In genomic region chr6:111858347-111858746, GRCh38 we compare ENCODE assay signal across 13 cellular contexts. TPM values are rescaled to one million over a fixed set of nuclear protein-coding genes. Genes with fewer than 3 reads are reported as not detected.
DNase-seq lines count a peak whose midpoint lies in the region; ATAC-seq and TF ChIP-seq lines count a peak whose summit lies in the region.
"Had no signal": no experiment of that assay in that cellular context is flagged by ENCODE, and none has a peak within 500 bp of the region (broad histone marks: within the 10 kb centered on the region; RNA-seq: fewer than 3 reads in every experiment).

No MANE protein-coding gene starts in this region.

- H3K27ac ChIP-seq in CD8-positive, alpha-beta memory T cell (ENCODE audit: low read depth, low read length) = no peak overlapping the region
- H3K27ac ChIP-seq in neuronal stem cell (replicated peaks; ENCODE audit: low read length) = peak overlapping the region; percentile 75
- H3K27ac ChIP-seq in coronary artery = no peak overlapping the region
- H3K27ac ChIP-seq: VCaP had no signal

- no peak overlapping the region for H2AK5ac ChIP-seq in neuronal stem cell (ENCODE audit: low read depth, low read length)

- ATAC-seq in T-helper 17 cell (peak; percentile 4), GM18873 (IDR thresholded peaks at IDR 0.05; ENCODE audit: low FRiP score, unreplicated experiment) (no peak)
- ATAC-seq in effector memory CD8-positive, alpha-beta T cell (replicated peaks) = no peak
- ATAC-seq: HCT116 had no signal

- peak overlapping the region in 7 of 8 donors; percentile 53 to 90 (median 76) for H3K27ac Mint-ChIP-seq in CD8-positive, alpha-beta memory T cell
- peak overlapping the region; percentile 88 for H3K27ac Mint-ChIP-seq in T-helper 17 cell
- H3K27ac Mint-ChIP-seq in effector memory CD8-positive, alpha-beta T cell = peak overlapping the region; percentile 70 to 80

- H2BK5ac ChIP-seq in neuronal stem cell (ENCODE audit: low read length) = peak overlapping the region; percentile 4

- H3K4me1 ChIP-seq in CD8-positive, alpha-beta memory T cell (ENCODE audit: insufficient read depth, low read length) = peaks cover 94% of the 10 kb centered on the region
- H3K4me1 ChIP-seq in neuronal stem cell (ENCODE audit: control insufficient read depth in 2 of 2, insufficient read depth in 1 of 2, low read depth in 1 of 2, low read length in 2 of 2) = peaks cover 22 to 43% of the 10 kb centered on the region in 2 donors

- H3K4me3 ChIP-seq in CD8-positive, alpha-beta memory T cell (ENCODE audit: low read length) = no peak overlapping the region
- H3K4me3 ChIP-seq in neuronal stem cell (ENCODE audit: low read length in 2 of 2) (no peak overlapping the region), coronary artery (no peak overlapping the region)

- H4K8ac ChIP-seq in neuronal stem cell (ENCODE audit: low read depth, low read length) = no peak overlapping the region

- no peak overlapping the region for H3K23ac ChIP-seq in neuronal stem cell (ENCODE audit: low read depth, low read length, poor library complexity)

- POLR2A ChIA-PET in CD8-positive, alpha-beta memory T cell (lab: Charles Lee) = interaction anchor here (0.7 to 1.3 kb wide), 2 partner anchors 10 to 14 kb away, joined by 3 read pairs; no protein-coding TSS in a partner anchor

- peaks cover 92 to 100% (median 100%) of the 10 kb centered on the region in 3 donors for H3K4me1 Mint-ChIP-seq in CD8-positive, alpha-beta memory T cell
- peaks cover 81% of the 10 kb centered on the region for H3K4me1 Mint-ChIP-seq in T-helper 17 cell
- peaks cover 75 to 84% of the 10 kb centered on the region in 2 donors for H3K4me1 Mint-ChIP-seq in effector memory CD8-positive, alpha-beta T cell (ENCODE audit: low read depth in 2 of 2)

- CTCF ChIA-PET in CD8-positive, alpha-beta memory T cell (lab: Charles Lee) = interaction anchor here (1.4 kb wide), 1 partner anchor 99 kb away, joined by 3 read pairs; no protein-coding TSS in a partner anchor

- no peak overlapping the region for H2BK12ac ChIP-seq in neuronal stem cell (ENCODE audit: low read length)

- H3K4ac ChIP-seq in neuronal stem cell (ENCODE audit: low read length) = no peak overlapping the region

- no peak overlapping the region for H3K4me2 ChIP-seq in neuronal stem cell (ENCODE audit: insufficient read depth, low read length, poor library complexity, severe bottlenecking)
- H3K4me2 ChIP-seq: SK-N-SH had no signal

- H3K4me3 Mint-ChIP-seq in CD8-positive, alpha-beta memory T cell = peak overlapping the region in 6 of 7 donors; percentile 33 to 67 (median 46)
- H3K4me3 Mint-ChIP-seq in T-helper 17 cell = peak overlapping the region; percentile 66
- H3K4me3 Mint-ChIP-seq in effector memory CD8-positive, alpha-beta T cell = peak overlapping the region; percentile 64 to 68

- no peak overlapping the region for H3K18ac ChIP-seq in neuronal stem cell (ENCODE audit: low read length)

- no peak overlapping the region for H2BK120ac ChIP-seq in neuronal stem cell (ENCODE audit: low read depth, low read length)

- H3K79me1 ChIP-seq in neuronal stem cell (ENCODE audit: low read depth, low read length) = no peaks in the 10 kb centered on the region

- H3K27me3 ChIP-seq in CD8-positive, alpha-beta memory T cell (ENCODE audit: insufficient read depth, low read length, poor library complexity, severe bottlenecking) = no peaks in the 10 kb centered on the region
- no peaks in the 10 kb centered on the region for H3K27me3 ChIP-seq in neuronal stem cell (ENCODE audit: control insufficient read depth in 3 of 3, insufficient read depth in 3 of 3, low read depth in 1 of 3, low read length in 3 of 3)

- H3K9ac ChIP-seq in neuronal stem cell (ENCODE audit: low read depth, low read length, poor library complexity) = no peak overlapping the region
- H3K9ac ChIP-seq: SK-N-SH had no signal

- no CpG with 5 or more reads among the region's 3 CpGs for WGBS in neuronal stem cell (ENCODE audit: extremely low coverage in 2 of 2, insufficient read length in 2 of 2, insufficient replicate concordance in 1 of 2), 2 donors

- no peaks in the 10 kb centered on the region for H3K36me3 ChIP-seq in CD8-positive, alpha-beta memory T cell (ENCODE audit: insufficient read depth, low read length)
- peaks cover 0 to 51% of the 10 kb centered on the region in 2 donors for H3K36me3 ChIP-seq in neuronal stem cell (replicated peaks in 1 of 2; ENCODE audit: control insufficient read depth in 2 of 2, insufficient read depth in 2 of 2, low read length in 2 of 2)

- H3K9me3 ChIP-seq in CD8-positive, alpha-beta memory T cell (ENCODE audit: low read length) = no peaks in the 10 kb centered on the region
- H3K9me3 ChIP-seq in T-helper 17 cell (ENCODE audit: control insufficient read depth, low read length, poor library complexity, severe bottlenecking) (no peaks in the 10 kb centered on the region), neuronal stem cell (replicated peaks in 1 of 2; ENCODE audit: control insufficient read depth in 2 of 2, insufficient read depth in 1 of 2, low read depth in 1 of 2, low read length in 2 of 2) (peaks cover 0 to 3% of the 10 kb centered on the region in 2 donors)
- H3K9me3 ChIP-seq: SK-N-SH had no signal

- no peak overlapping the region for H2AFZ ChIP-seq in neuronal stem cell (ENCODE audit: low read length)

- no peak overlapping the region for H3K14ac ChIP-seq in neuronal stem cell (ENCODE audit: low read length)

- peaks cover 0 to 35% (median 4%) of the 10 kb centered on the region in 3 donors for H3K36me3 Mint-ChIP-seq in CD8-positive, alpha-beta memory T cell
- H3K36me3 Mint-ChIP-seq in T-helper 17 cell (ENCODE audit: low read depth) = peaks cover 5% of the 10 kb centered on the region
- peaks cover 41% of the 10 kb centered on the region for H3K36me3 Mint-ChIP-seq in effector memory CD8-positive, alpha-beta T cell (ENCODE audit: insufficient read depth)

- no peaks in the 10 kb centered on the region for H3K9me3 Mint-ChIP-seq in CD8-positive, alpha-beta memory T cell
- H3K9me3 Mint-ChIP-seq in effector memory CD8-positive, alpha-beta T cell = no peaks in the 10 kb centered on the region

- H4K91ac ChIP-seq in neuronal stem cell (ENCODE audit: low read depth, low read length, poor library complexity) = no peak overlapping the region

- DNase-seq in CD8-positive, alpha-beta memory T cell = no peak
- DNase-seq in T-helper 17 cell (no peak), neuronal stem cell (ENCODE audit: low spot score) (no peak), NCI-H510A (lab: John Stamatoyannopoulos, UW) (no peak), coronary artery (ENCODE audit: low spot score) (no peak)
- DNase-seq in effector memory CD8-positive, alpha-beta T cell = no peak
- DNase-seq: KBM-7, NCI-H1417, NCI-H226, SK-N-SH had no signal

- H3K27me3 Mint-ChIP-seq in CD8-positive, alpha-beta memory T cell = no peaks in the 10 kb centered on the region
- H3K27me3 Mint-ChIP-seq in T-helper 17 cell = no peaks in the 10 kb centered on the region
- H3K27me3 Mint-ChIP-seq in effector memory CD8-positive, alpha-beta T cell = no peaks in the 10 kb centered on the region

- no peak overlapping the region for H2BK15ac ChIP-seq in neuronal stem cell (ENCODE audit: low read length)

- no peak for TF ChIP-seq CTCF in coronary artery (IDR thresholded peaks at IDR 0.05)

RNA-seq across cellular contexts. Expression of gene FYN, which starts 14.9 kb away (rescaled TPM):
- total RNA-seq in CD8-positive, alpha-beta memory T cell = 100 to 1,000 TPM; 481 to 491 TPM
- 611 TPM for polyA plus RNA-seq in CD8-positive, alpha-beta memory T cell
- 100 to 1,000 TPM; 455 to 472 TPM for total RNA-seq in T-helper 17 cell
- 176 TPM for polyA plus RNA-seq in neuronal stem cell (2013, experiment 1 of 2)
- polyA plus RNA-seq in neuronal stem cell (2013, experiment 2 of 2) = 174 TPM
